Comparison of ENCODE assay signal across 9 cellular contexts in the genomic region with DNA sequence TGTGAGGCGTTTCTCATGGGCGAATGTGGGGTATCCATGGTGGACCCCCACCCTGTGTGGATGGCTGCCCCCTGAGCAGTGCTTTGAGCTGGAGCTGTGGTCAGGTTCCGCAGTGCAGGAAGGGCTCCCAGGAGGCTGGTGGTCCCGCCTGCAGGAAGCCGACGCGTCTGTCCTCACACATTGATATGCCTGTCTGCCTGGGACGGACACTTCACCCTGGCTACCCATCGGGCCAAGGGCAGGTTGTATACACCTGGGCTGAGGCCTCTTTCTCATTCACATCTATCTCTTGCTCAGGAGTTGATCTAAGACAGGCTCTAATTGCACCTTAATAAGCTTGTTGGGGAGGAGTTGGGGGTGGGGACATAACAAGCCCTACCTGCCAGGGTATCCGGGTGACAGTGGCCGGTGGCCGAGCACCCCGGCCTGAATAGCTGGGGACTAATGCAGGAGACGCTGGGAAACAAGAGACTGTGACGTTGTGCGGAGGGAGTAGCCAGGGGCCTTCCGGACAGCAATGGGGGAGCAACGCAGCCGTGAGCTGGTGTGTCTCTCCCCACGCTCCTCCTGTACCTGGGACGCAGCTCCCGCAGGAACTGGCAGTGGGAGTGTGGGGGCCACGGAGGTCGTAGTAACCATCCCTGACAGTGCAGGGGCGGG. TPM values are rescaled to one million over a fixed set of nuclear protein-coding genes. Genes with fewer than 3 reads are reported as not detected.
DNase-seq lines count a peak whose midpoint lies in the region; ATAC-seq, FAIRE-seq and TF ChIP-seq lines count a peak whose summit lies in the region.
"Had no signal": no experiment of that assay in that cellular context is flagged by ENCODE, and none has a peak within 500 bp of the region (broad histone marks: within the 10 kb centered on the region; RNA-seq: fewer than 3 reads in every experiment).

No MANE protein-coding gene starts in this region.

- in situ Hi-C loops in Panc1 (cut with HindIII; ENCODE audit: low pct_unique_long_range_greater_than_20kb, low sequenced_read_pairs), result no loop called here

- H3K9me3 ChIP-seq in Panc1 (ENCODE audit: control insufficient read depth, insufficient read depth, low read depth, low read length), result no peaks in the 10 kb centered on the region

- peak; percentile 94 for DNase-seq in H7
- no peak for DNase-seq in Panc1 (ENCODE audit: low read depth, low spot score)
- DNase-seq in frontal cortex (ENCODE audit: low spot score in 2 of 2), result peak; percentile 67 to 82
- DNase-seq in putamen (ENCODE audit: low spot score), result peak; percentile 58
- DNase-seq in effector CD4-positive, alpha-beta T cell, result no peak
- DNase-seq in NAMALWA (ENCODE audit: low spot score), result no peak
- DNase-seq in stimulated activated CD4-positive, alpha-beta T cell treated with anti-CD3 and anti-CD28 coated beads, Interleukin-4, amount 100 ng/mL, for 1 hour, result no peak

- ATAC-seq in Panc1 (peak; percentile 79), GM19351 (IDR thresholded peaks at IDR 0.05; ENCODE audit: unreplicated experiment) (no peak)

- POLR2A ChIA-PET in Panc1 (lab: Charles Lee), result no interaction called here

- H3K4me3 ChIP-seq in H7 (ENCODE audit: insufficient read depth, low read depth, low read length) (no peak overlapping the region), Panc1 (ENCODE audit: low read depth in 2 of 2, low read length in 2 of 2) (no peak overlapping the region)

- peaks cover 18% of the 10 kb centered on the region for H3K4me1 ChIP-seq in Panc1 (ENCODE audit: control insufficient read depth, insufficient read depth, low read length)

- intact Hi-C loops in Panc1 (cut with micrococcal nuclease; ENCODE audit: unreplicated experiment), result no loop called here

- no peaks in the 10 kb centered on the region for H3K27me3 ChIP-seq in H7 (ENCODE audit: control insufficient read depth, insufficient read depth, low read length)
- no peaks in the 10 kb centered on the region for H3K27me3 ChIP-seq in Panc1 (ENCODE audit: control insufficient read depth, insufficient read depth, low read length)

- BruUV-seq in Panc1 (replicated peaks; lab: Mats Ljungman, UMichigan), result no TSS peak

- peak overlapping the region; percentile 59; the same call in 1 of the 2 replicates for H3K27ac ChIP-seq in Panc1 (ENCODE audit: low read length)

- no peak for TF ChIP-seq CTCF in Panc1 (IDR thresholded peaks at IDR 0.05)

- H3K36me3 ChIP-seq in H7 (replicated peaks; ENCODE audit: control insufficient read depth, insufficient read depth, low read length), result peaks cover 2% of the 10 kb centered on the region
- no peaks in the 10 kb centered on the region for H3K36me3 ChIP-seq in Panc1 (ENCODE audit: control insufficient read depth, insufficient read depth, low read length)

- CTCF ChIA-PET in Panc1 (lab: Charles Lee), result no interaction called here

- no peak for FAIRE-seq in frontal cortex (lab: Jason Lieb, UNC)
- FAIRE-seq: endometrium had no signal

RNA-seq across cellular contexts. Expression of a gene that starts 21.7 kb away (rescaled TPM):
- 64.3 and 68.7 TPM in 2 replicates for total RNA-seq in H7 (2014; rRNA removed; shearing (Covaris generic))
- total RNA-seq in Panc1 (2021; ENCODE audit: unreplicated experiment) (184 TPM), frontal cortex (22.4 TPM)
- 125 TPM for polyA plus RNA-seq in Panc1 (2012; ENCODE audit: insufficient read length)

RNA-seq across cellular contexts. Expression of a gene that starts 35.5 kb away (rescaled TPM):
- 28.5 and 29.6 TPM in 2 replicates for total RNA-seq in H7 (2014; rRNA removed; shearing (Covaris generic))
- total RNA-seq in Panc1 (2021; ENCODE audit: unreplicated experiment) (72.5 TPM), frontal cortex (6.5 TPM)
- 127 TPM for polyA plus RNA-seq in Panc1 (2012; ENCODE audit: insufficient read length)

RNA-seq across cellular contexts. Expression of a gene that starts 48.8 kb away (rescaled TPM):
- total RNA-seq in H7 (2014; rRNA removed; shearing (Covaris generic)), result 43.5 and 45.7 TPM in 2 replicates
- total RNA-seq in Panc1 (2021; ENCODE audit: unreplicated experiment), result 41.8 TPM
- 45.9 TPM for polyA plus RNA-seq in Panc1 (2012; ENCODE audit: insufficient read length)
- 13.9 TPM for total RNA-seq in frontal cortex

Comparison
In these comparisons a context has a peak if more than half of its experiments do, and no peak if none do; other contexts are left out.
1. DNase-seq: peak in H7 (single experiment), frontal cortex (2 of 2) and putamen (single experiment); none in Panc1 (single experiment), effector CD4-positive, alpha-beta T cell (single experiment), NAMALWA (single experiment) and stimulated activated CD4-positive, alpha-beta T cell treated with anti-CD3 and anti-CD28 coated beads, Interleukin-4, amount 100 ng/mL, for 1 hour (single experiment).